Comparison of ENCODE assay signal across 8 cellular contexts in the genomic region with DNA sequence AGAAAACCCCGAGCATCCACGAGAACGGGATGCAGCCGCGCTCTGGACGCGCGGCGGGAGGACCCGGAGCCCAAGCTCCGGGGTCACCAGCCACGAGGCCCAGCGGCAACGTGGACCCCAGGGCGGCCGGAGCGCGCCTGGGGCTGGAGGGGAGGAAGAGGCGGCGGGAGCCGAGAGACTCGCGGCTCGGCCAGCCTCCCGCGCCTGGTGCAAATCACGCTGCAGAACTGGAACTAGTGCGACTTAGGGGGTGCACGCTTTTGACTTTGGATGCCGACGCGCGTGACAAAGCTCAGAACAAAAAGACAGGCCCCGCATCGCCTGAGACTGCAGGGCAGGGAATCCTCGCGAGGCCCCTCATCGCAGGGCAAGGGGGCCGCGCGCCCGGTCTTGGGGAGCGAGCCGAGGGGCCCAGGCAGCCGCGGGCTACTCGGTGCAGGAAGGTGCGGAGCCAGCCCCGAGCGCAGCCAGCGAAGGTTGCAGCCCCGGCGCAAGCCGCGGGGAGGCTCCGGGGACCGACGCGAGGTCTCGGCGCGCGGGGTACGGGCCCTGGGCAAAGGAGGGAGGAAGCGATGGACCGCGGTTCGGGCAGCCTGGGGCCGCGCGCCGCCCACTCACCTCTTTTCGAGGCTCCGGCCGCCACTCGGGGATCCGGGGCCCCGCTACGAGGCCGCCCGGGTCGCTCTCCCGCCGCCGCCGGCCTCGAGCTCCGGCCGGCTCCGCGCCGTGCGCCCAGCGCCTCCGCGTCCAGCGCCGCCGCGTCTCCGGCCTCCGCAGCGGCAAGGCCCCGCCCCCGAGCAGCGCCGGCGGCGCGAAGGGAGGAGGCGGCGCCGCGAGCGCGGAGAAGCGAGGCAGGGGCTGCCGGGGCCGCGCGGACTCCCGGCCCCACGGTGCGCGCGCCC. TPM values are rescaled to one million over a fixed set of nuclear protein-coding genes. Genes with fewer than 3 reads are reported as not detected.
DNase-seq lines count a peak whose midpoint lies in the region; ATAC-seq and TF ChIP-seq lines count a peak whose summit lies in the region.

A gene with protein sequence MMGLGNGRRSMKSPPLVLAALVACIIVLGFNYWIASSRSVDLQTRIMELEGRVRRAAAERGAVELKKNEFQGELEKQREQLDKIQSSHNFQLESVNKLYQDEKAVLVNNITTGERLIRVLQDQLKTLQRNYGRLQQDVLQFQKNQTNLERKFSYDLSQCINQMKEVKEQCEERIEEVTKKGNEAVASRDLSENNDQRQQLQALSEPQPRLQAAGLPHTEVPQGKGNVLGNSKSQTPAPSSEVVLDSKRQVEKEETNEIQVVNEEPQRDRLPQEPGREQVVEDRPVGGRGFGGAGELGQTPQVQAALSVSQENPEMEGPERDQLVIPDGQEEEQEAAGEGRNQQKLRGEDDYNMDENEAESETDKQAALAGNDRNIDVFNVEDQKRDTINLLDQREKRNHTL (minus strand): TSS at position 766 of the 902 bp plus-strand sequence. CDS start 20,238 bp downstream, outside the sequence.

- no peaks in the 10 kb centered on the region for H3K9me2 ChIP-seq in hepatocyte (replicated peaks; ENCODE audit: insufficient read depth)

- H4K20me1 ChIP-seq in OCI-LY3 (ENCODE audit: insufficient read depth, low read length) (no peaks in the 10 kb centered on the region), hepatocyte (ENCODE audit: insufficient read depth, poor library complexity, severe bottlenecking) (no peaks in the 10 kb centered on the region)

- H3K4me2 ChIP-seq in OCI-LY3 (ENCODE audit: low read length) (peak within 1 kb of the TSS; percentile 97), hepatocyte (peak within 1 kb of the TSS; percentile 94)

- H2AFZ ChIP-seq in OCI-LY3 (ENCODE audit: low read depth, low read length) (peak within 1 kb of the TSS; percentile 92), hepatocyte (peak within 1 kb of the TSS; percentile 98)

- H3K36me3 ChIP-seq in OCI-LY3 (replicated peaks; ENCODE audit: low read depth, low read length) (no peaks in the 10 kb centered on the region), hepatocyte (replicated peaks; ENCODE audit: insufficient read depth, low read depth) (no peaks in the 10 kb centered on the region)

- H3K79me2 ChIP-seq in OCI-LY3 (ENCODE audit: low read length) (peaks cover 15% of the 10 kb centered on the region), hepatocyte (peaks cover 48% of the 10 kb centered on the region)

- peaks cover 47% of the 10 kb centered on the region for H3K4me1 ChIP-seq in OCI-LY3 (ENCODE audit: low read length)
- peaks cover 20% of the 10 kb centered on the region for H3K4me1 ChIP-seq in hepatocyte (ENCODE audit: insufficient read depth)

- H3K27me3 ChIP-seq in OCI-LY3 (ENCODE audit: low read depth, low read length) (peaks cover 31% of the 10 kb centered on the region), hepatocyte (no peaks in the 10 kb centered on the region)

- 0 out of 2 replicates have a peak, but pooled peaks have one; percentile 9 for TF ChIP-seq CTCF in OCI-LY3 (IDR thresholded peaks at IDR 0.05; ENCODE audit: low read depth, low read length)
- TF ChIP-seq CTCF in astrocyte of the spinal cord (IDR thresholded peaks at IDR 0.05; ENCODE audit: low read depth, low read length) = peak; percentile 23
- peak; percentile 29 for TF ChIP-seq CTCF in hepatocyte (IDR thresholded peaks at IDR 0.05; ENCODE audit: poor library complexity)

- peak within 1 kb of the TSS; percentile 86 for H3K4me3 ChIP-seq in OCI-LY3 (ENCODE audit: low read length)
- peak within 1 kb of the TSS; percentile 75 for H3K4me3 ChIP-seq in astrocyte of the spinal cord (ENCODE audit: low read depth, low read length)
- H3K4me3 ChIP-seq in hepatocyte = peak within 1 kb of the TSS; percentile 94

- H3K27ac ChIP-seq in OCI-LY3 (ENCODE audit: low read length) (no peak within 1 kb of the TSS), hepatocyte (peak within 1 kb of the TSS; percentile 97)

- peak; percentile 37 for DNase-seq in DMS153 treated with DMSO at 0.1 percent for 48 hours (lab: John Stamatoyannopoulos, UW; ENCODE audit: unreplicated experiment)
- peak; percentile 49 for DNase-seq in astrocyte of the spinal cord (ENCODE audit: low read depth, low spot score)
- peak; percentile 87 for DNase-seq in hepatocyte (ENCODE audit: low spot score)
- no peak for DNase-seq in renal cortical epithelial cell (ENCODE audit: low read depth)

- no peaks in the 10 kb centered on the region for H3K9me3 ChIP-seq in OCI-LY3 (ENCODE audit: insufficient read depth, low read length)
- no peaks in the 10 kb centered on the region for H3K9me3 ChIP-seq in hepatocyte (ENCODE audit: low read depth)

- ATAC-seq in GM19438 (IDR thresholded peaks at IDR 0.05; ENCODE audit: low read depth, unreplicated experiment) (peak; percentile 68), HG03457 (IDR thresholded peaks at IDR 0.05; ENCODE audit: unreplicated experiment) (peak; percentile 67), GM18870 (IDR thresholded peaks at IDR 0.05; ENCODE audit: unreplicated experiment) (no peak)

- WGBS in hepatocyte (ENCODE audit: low lambda C conversion rate, missing lambda C conversion rate) = 1% methylated on average over 100 of the region's 126 CpGs

- in situ Hi-C loops in astrocyte of the spinal cord (cut with HindIII; ENCODE audit: low sequenced_read_pairs) = no loop called here

- peak within 1 kb of the TSS; percentile 63 for H3K9ac ChIP-seq in OCI-LY3 (ENCODE audit: low read length)

RNA-seq across cellular contexts. Expression of the gene that starts here (rescaled TPM):
- total RNA-seq in hepatocyte = 140 and 152 TPM in 2 replicates
- 152 and 164 TPM in 2 replicates for polyA plus RNA-seq in hepatocyte
- 81.1 and 177 TPM in 2 replicates for total RNA-seq in renal cortical epithelial cell
